ENCODE assay signal across 30 cellular contexts in the genomic region with DNA sequence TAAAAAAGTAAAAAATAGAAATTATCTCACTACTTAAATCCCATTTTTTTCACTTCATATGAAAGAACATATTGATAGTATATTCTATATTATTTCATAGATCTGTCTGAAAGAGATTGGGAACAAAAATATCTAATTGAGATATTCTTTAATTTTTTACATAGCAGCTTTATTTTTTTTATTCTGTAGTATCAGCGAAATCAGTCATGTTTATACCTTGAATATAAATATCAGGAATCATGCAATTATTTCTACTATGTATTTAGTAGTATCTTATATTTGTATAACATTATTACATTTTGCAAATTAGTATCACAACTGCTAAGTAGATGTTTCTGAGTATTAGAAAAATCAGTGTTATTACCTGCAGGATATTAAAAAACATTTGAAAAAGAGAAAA.
"Had no signal": no experiment of that assay in that cellular context is flagged by ENCODE, and none has a peak within 500 bp of the region (broad histone marks: within the 10 kb centered on the region; RNA-seq: fewer than 3 reads in every experiment).

No MANE protein-coding gene starts in this region.

- H3K4me1 Mint-ChIP-seq: activated CD4-positive, alpha-beta memory T cell treated with anti-CD3 and anti-CD28 coated beads, Interleukin-2, amount 10 ng/mL, durations not matched to agents 7 days and 5 days; central memory CD8-positive, alpha-beta T cell; WTC11 had no signal

- H3K27ac Mint-ChIP-seq: activated CD4-positive, alpha-beta memory T cell treated with anti-CD3 and anti-CD28 coated beads, Interleukin-2, amount 10 ng/mL, durations not matched to agents 7 days and 5 days; activated CD4-positive, alpha-beta T cell treated with anti-CD3 and anti-CD28 coated beads, Interleukin-2, amount 10 ng/mL, durations not matched to agents 7 days and 5 days; activated naive CD8-positive, alpha-beta T cell; activated T-cell treated with anti-CD3 and anti-CD28 coated beads, Interleukin-2, amount 50 U/mL, for 24 hours; activated T-cell treated with anti-CD3 and anti-CD28 coated beads, Interleukin-2, amount 50 U/mL, for 72 hours; dendritic cell treated with granulocyte-macrophage colony-stimulating factor and Interleukin-4, amounts not matched to agents 40 ng/mL and 50 ng/mL, for 4 days; endodermal cell; WTC11 had no signal

- H3K9me3 Mint-ChIP-seq: central memory CD8-positive, alpha-beta T cell had no signal

- H3K4me3 ChIP-seq: coronary artery, dorsolateral prefrontal cortex, gastroesophageal sphincter had no signal

- H3K27me3 Mint-ChIP-seq: activated CD4-positive, alpha-beta memory T cell treated with anti-CD3 and anti-CD28 coated beads, Interleukin-2, amount 10 ng/mL, durations not matched to agents 7 days and 5 days; activated CD4-positive, alpha-beta T cell treated with anti-CD3 and anti-CD28 coated beads, Interleukin-2, amount 10 ng/mL, durations not matched to agents 7 days and 5 days; activated naive CD8-positive, alpha-beta T cell; activated T-cell treated with anti-CD3 and anti-CD28 coated beads, Interleukin-2, amount 50 U/mL, for 24 hours; central memory CD8-positive, alpha-beta T cell; dendritic cell treated with granulocyte-macrophage colony-stimulating factor and Interleukin-4, amounts not matched to agents 40 ng/mL and 50 ng/mL, for 4 days had no signal

- ATAC-seq: activated T-cell treated with anti-CD3 and anti-CD28 coated beads, Interleukin-2, amount 50 U/mL, for 72 hours; esophagus mucosa; foreskin keratinocyte; gastroesophageal sphincter; WTC11 had no signal

- H3K27me3 ChIP-seq: brain microvascular endothelial cell, dorsolateral prefrontal cortex, foreskin keratinocyte, gastroesophageal sphincter had no signal

- H3K27ac ChIP-seq: brain microvascular endothelial cell, coronary artery, dorsolateral prefrontal cortex, foreskin keratinocyte, gastroesophageal sphincter, VCaP had no signal

- H3K9me3 ChIP-seq: gastroesophageal sphincter had no signal

- DNase-seq: activated CD4-positive, alpha-beta memory T cell treated with anti-CD3 and anti-CD28 coated beads, Interleukin-2, amount 10 ng/mL, durations not matched to agents 7 days and 5 days; activated CD4-positive, alpha-beta T cell treated with anti-CD3 and anti-CD28 coated beads for 1 hour; activated CD4-positive, alpha-beta T cell treated with anti-CD3 and anti-CD28 coated beads for 4 hours; activated CD4-positive, alpha-beta T cell treated with anti-CD3 and anti-CD28 coated beads, Interleukin-2, amount 10 ng/mL, durations not matched to agents 7 days and 5 days; activated CD4-positive, alpha-beta T cell treated with anti-CD3 and anti-CD28 coated beads, Interleukin-2, amount 50 U/mL, for 4 hours; activated CD8-positive, alpha-beta memory T cell treated with anti-CD3 and anti-CD28 coated beads, Interleukin-2, amount 50 U/mL, for 48 hours; activated gamma-delta T cell; activated naive CD4-positive, alpha-beta T cell; activated naive CD4-positive, alpha-beta T cell treated with anti-CD3 and anti-CD28 coated beads, Interleukin-2, amount 50 U/mL, for 16 hours; activated T-cell treated with anti-CD3 and anti-CD28 coated beads for 4 hours; activated T-cell treated with anti-CD3 and anti-CD28 coated beads, Interleukin-2, amount 50 U/mL, for 24 hours; activated T-cell treated with anti-CD3 and anti-CD28 coated beads, Interleukin-2, amount 50 U/mL, for 72 hours; amniotic stem cell; anterior cingulate cortex; brain microvascular endothelial cell; dorsolateral prefrontal cortex; effector memory CD4-positive, alpha-beta T cell; endodermal cell; foreskin keratinocyte; T-helper 2 cell had no signal

- H3K4me1 ChIP-seq: foreskin keratinocyte, gastroesophageal sphincter had no signal

- H3K4me3 Mint-ChIP-seq: activated CD4-positive, alpha-beta memory T cell treated with anti-CD3 and anti-CD28 coated beads, Interleukin-2, amount 10 ng/mL, durations not matched to agents 7 days and 5 days; activated CD4-positive, alpha-beta T cell treated with anti-CD3 and anti-CD28 coated beads, Interleukin-2, amount 10 ng/mL, durations not matched to agents 7 days and 5 days; activated naive CD8-positive, alpha-beta T cell; activated T-cell treated with anti-CD3 and anti-CD28 coated beads, Interleukin-2, amount 50 U/mL, for 24 hours; activated T-cell treated with anti-CD3 and anti-CD28 coated beads, Interleukin-2, amount 50 U/mL, for 72 hours; central memory CD8-positive, alpha-beta T cell; dendritic cell treated with granulocyte-macrophage colony-stimulating factor and Interleukin-4, amounts not matched to agents 40 ng/mL and 50 ng/mL, for 4 days; endodermal cell; WTC11 had no signal

- FAIRE-seq: astrocyte, bronchial epithelial cell had no signal
